Comparison of ENCODE assay signal across 8 cellular contexts in the genomic region with DNA sequence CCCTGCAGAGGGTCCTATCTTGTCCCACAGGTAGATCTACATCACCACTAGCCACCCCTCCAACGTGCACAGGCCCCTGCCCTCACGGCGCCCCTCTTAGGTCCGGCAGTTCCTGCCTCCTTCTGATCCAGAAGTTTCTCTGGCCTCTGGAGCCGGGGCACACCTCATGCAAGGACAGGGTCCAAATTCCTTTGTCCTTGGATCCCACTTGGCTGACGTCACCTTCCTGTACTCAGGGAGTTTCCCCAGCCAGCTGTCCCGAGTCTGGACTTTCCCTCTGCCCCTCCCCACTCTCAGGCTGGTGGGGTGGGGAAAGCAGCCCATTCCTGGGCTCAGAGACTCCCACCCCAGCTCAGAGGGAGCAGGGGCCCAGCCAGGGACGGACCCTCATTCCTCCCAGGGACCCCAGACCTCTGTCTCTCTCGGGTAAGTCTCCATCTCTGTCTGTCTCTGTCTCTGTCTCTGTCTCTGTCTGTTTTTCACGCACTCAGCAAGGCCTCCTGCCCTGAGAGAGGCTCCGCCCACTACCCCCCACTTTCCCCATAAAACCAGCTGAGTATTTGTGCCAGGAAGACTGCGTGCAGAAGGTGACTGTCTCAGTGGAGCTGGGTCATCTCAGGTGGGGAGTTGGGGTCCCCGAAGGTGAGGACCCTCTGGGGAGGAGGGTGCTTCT. TPM values are rescaled to one million over a fixed set of nuclear protein-coding genes. Genes with fewer than 3 reads are reported as not detected.
DNase-seq lines count a peak whose midpoint lies in the region; ATAC-seq and TF ChIP-seq lines count a peak whose summit lies in the region.

A gene with protein sequence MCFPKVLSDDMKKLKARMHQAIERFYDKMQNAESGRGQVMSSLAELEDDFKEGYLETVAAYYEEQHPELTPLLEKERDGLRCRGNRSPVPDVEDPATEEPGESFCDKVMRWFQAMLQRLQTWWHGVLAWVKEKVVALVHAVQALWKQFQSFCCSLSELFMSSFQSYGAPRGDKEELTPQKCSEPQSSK (plus strand): TSS at position 572 of the 673 bp plus-strand sequence. CDS start 172 bp downstream, outside the sequence.

- H3K36me3 Mint-ChIP-seq in naive thymus-derived CD4-positive, alpha-beta T cell: peaks cover 8 to 62% (median 24%) of the 10 kb centered on the region in 5 donors

- CTCF ChIA-PET in naive thymus-derived CD4-positive, alpha-beta T cell (lab: Charles Lee): interaction anchor here (0.7 to 13.9 kb wide), 6 partner anchors 11 to 65 kb away, joined by 3 to 244 read pairs (median 6); a partner anchor contains a TSS

- no peaks in the 10 kb centered on the region for H3K9me3 ChIP-seq in naive thymus-derived CD4-positive, alpha-beta T cell (ENCODE audit: control insufficient read depth in 2 of 3, low read length in 3 of 3)
- H3K9me3 ChIP-seq in thyroid gland: no peaks in the 10 kb centered on the region

- H3K4me3 Mint-ChIP-seq in naive thymus-derived CD4-positive, alpha-beta T cell: peak within 1 kb of the TSS; percentile 98 to 100 (median 99)

- peak; percentile 78 for ATAC-seq in naive thymus-derived CD4-positive, alpha-beta T cell

- no peaks in the 10 kb centered on the region for H3K27me3 Mint-ChIP-seq in naive thymus-derived CD4-positive, alpha-beta T cell

- intact Hi-C loops in naive thymus-derived CD4-positive, alpha-beta T cell (cut with micrococcal nuclease): loop anchor here (1.0 kb wide), 2 partner anchors 10 to 59 kb away; no protein-coding TSS in a partner anchor
- intact Hi-C loops in thyroid gland (cut with DNase I): loop anchor here (10.0 kb wide), 1 partner anchor 60 kb away; no protein-coding TSS in a partner anchor

- H3K4me1 ChIP-seq in naive thymus-derived CD4-positive, alpha-beta T cell (ENCODE audit: control insufficient read depth in 2 of 2, insufficient read depth in 2 of 2, low read length in 2 of 2): peaks cover 25 to 27% of the 10 kb centered on the region in 2 donors
- H3K4me1 ChIP-seq in thyroid gland: peaks cover 0 to 36% of the 10 kb centered on the region in 2 donors

- no peak within 1 kb of the TSS for H3K4me3 ChIP-seq in H7 (ENCODE audit: insufficient read depth, low read depth, low read length)
- H3K4me3 ChIP-seq in naive thymus-derived CD4-positive, alpha-beta T cell (ENCODE audit: low read length): peak within 1 kb of the TSS; percentile 78
- H3K4me3 ChIP-seq in thyroid gland (replicated peaks in 1 of 3): peak within 1 kb of the TSS in 1 of 3 donors; percentile 18

- peak in 1 of 2 donors; percentile 16 for TF ChIP-seq POLR2A in thyroid gland (IDR thresholded peaks at IDR 0.05)

- peaks cover 46 to 65% (median 60%) of the 10 kb centered on the region in 7 donors for H3K4me1 Mint-ChIP-seq in naive thymus-derived CD4-positive, alpha-beta T cell

- H3K27ac Mint-ChIP-seq in naive thymus-derived CD4-positive, alpha-beta T cell: peak within 1 kb of the TSS; percentile 94 to 100 (median 98)

- H3K27ac ChIP-seq in naive thymus-derived CD4-positive, alpha-beta T cell (ENCODE audit: low read depth, low read length): peak within 1 kb of the TSS; percentile 88
- peak within 1 kb of the TSS; percentile 54 to 76 (median 71) for H3K27ac ChIP-seq in thyroid gland

- POLR2A ChIA-PET in naive thymus-derived CD4-positive, alpha-beta T cell (lab: Charles Lee): interaction anchor here (0.7 to 10.4 kb wide), 21 partner anchors 10 to 202 kb away, joined by 3 to 182 read pairs (median 5); a partner anchor contains a TSS

- H3K36me3 ChIP-seq in H7 (replicated peaks; ENCODE audit: control insufficient read depth, insufficient read depth, low read length): no peaks in the 10 kb centered on the region
- peaks cover 0 to 20% (median 3%) of the 10 kb centered on the region in 3 experiments for H3K36me3 ChIP-seq in naive thymus-derived CD4-positive, alpha-beta T cell (ENCODE audit: control insufficient read depth in 2 of 3, insufficient read depth in 3 of 3, low read length in 3 of 3)
- H3K36me3 ChIP-seq in thyroid gland: no peaks in the 10 kb centered on the region

- H3K27me3 ChIP-seq in H7 (ENCODE audit: control insufficient read depth, insufficient read depth, low read length) (no peaks in the 10 kb centered on the region), thyroid gland (no peaks in the 10 kb centered on the region)
- no peaks in the 10 kb centered on the region for H3K27me3 ChIP-seq in naive thymus-derived CD4-positive, alpha-beta T cell (ENCODE audit: control insufficient read depth in 2 of 2, insufficient read depth in 2 of 2, low read length in 2 of 2)

- WGBS in thyroid gland, 2 donors: 58 to 62% methylated on average over 13 of the region's 13 CpGs

- H3K9me3 Mint-ChIP-seq in naive thymus-derived CD4-positive, alpha-beta T cell: peaks cover 0 to 6% (median 0%) of the 10 kb centered on the region in 11 donors

- DNase-seq in H7: peak; percentile 74
- DNase-seq in activated CD4-positive, CD25-positive, alpha-beta regulatory T cell treated with anti-CD3 and anti-CD28 coated beads, Interleukin-2, amount 50 U/mL, for 72 hours: peak; percentile 74
- DNase-seq in dermis blood vessel endothelial cell: peak; percentile 94
- DNase-seq in naive thymus-derived CD4-positive, alpha-beta T cell: peak in 8 of 9 donors; percentile 43 to 69 (median 64)
- DNase-seq in thyroid gland: peak; percentile 47 to 48
- no peak for DNase-seq in NOMO-1 treated with DMSO at 0.1 percent for 48 hours (lab: John Stamatoyannopoulos, UW; ENCODE audit: unreplicated experiment)
- DNase-seq in HUDEP-2 (lab: John Stamatoyannopoulos, UW; ENCODE audit: unreplicated experiment in 76 of 76): no peak
- DNase-seq in NCI-H1092 treated with DMSO at 0.1 percent for 48 hours (lab: John Stamatoyannopoulos, UW): no peak

- TF ChIP-seq CTCF in thyroid gland (IDR thresholded peaks at IDR 0.05): no peak

RNA-seq across cellular contexts. Expression of the gene that starts here (rescaled TPM):
- total RNA-seq in H7 (2014; rRNA removed; shearing (Covaris generic)): 7.9 and 9.9 TPM in 2 replicates
- total RNA-seq in dermis blood vessel endothelial cell: 29.5 and 133 TPM in 2 replicates
- 1,000 to 10,000 TPM in 1 of 5 experiments, 100 to 1,000 TPM in 4; 351 to 3,697 (median 587) TPM for total RNA-seq in naive thymus-derived CD4-positive, alpha-beta T cell
- polyA plus RNA-seq in naive thymus-derived CD4-positive, alpha-beta T cell: 1,000 to 10,000 TPM; 1,418 to 1,605 TPM
- 10 to 100 TPM; 24.0 to 53.6 (median 28.9) TPM for total RNA-seq in thyroid gland

Comparison
In these comparisons a context has a peak if more than half of its experiments do, and no peak if none do; other contexts are left out.
1. DNase-seq: peak in H7 (single experiment), activated CD4-positive, CD25-positive, alpha-beta regulatory T cell treated with anti-CD3 and anti-CD28 coated beads, Interleukin-2, amount 50 U/mL, for 72 hours (single experiment), dermis blood vessel endothelial cell (single experiment), naive thymus-derived CD4-positive, alpha-beta T cell (8 of 9) and thyroid gland (2 of 2); none in NOMO-1 treated with DMSO at 0.1 percent for 48 hours (single experiment), HUDEP-2 (0 of 76) and NCI-H1092 treated with DMSO at 0.1 percent for 48 hours (single experiment).